Comparison of ENCODE assay signal across 33 cellular contexts in genomic region chr20:38316341-38316740, GRCh38. TPM values are rescaled to one million over a fixed set of nuclear protein-coding genes. Genes with fewer than 3 reads are reported as not detected.
DNase-seq lines count a peak whose midpoint lies in the region; ATAC-seq, FAIRE-seq and TF ChIP-seq lines count a peak whose summit lies in the region.
"Had no signal": no experiment of that assay in that cellular context is flagged by ENCODE, and none has a peak within 500 bp of the region (broad histone marks: within the 10 kb centered on the region; RNA-seq: fewer than 3 reads in every experiment).

No MANE protein-coding gene starts in this region.

- no peak overlapping the region for H2AK5ac ChIP-seq in H1 (ENCODE audit: low read depth, low read length)

- no peaks in the 10 kb centered on the region for H3K9me3 ChIP-seq in A549
- H3K9me3 ChIP-seq in H1 (ENCODE audit: insufficient read depth in 2 of 2, low read depth in 1 of 2, low read length in 1 of 2) = no peaks in the 10 kb centered on the region; a peak in 1 of 4 replicates
- H3K9me3 ChIP-seq in neutrophil = no peaks in the 10 kb centered on the region
- H3K9me3 ChIP-seq: BE2C, BLaER1 had no signal

- CTCF ChIA-PET in A549 (lab: Yijun Ruan, JAX) (interaction anchor here (1.0 to 1.7 kb wide), 4 partner anchors 8 to 752 kb away, joined by 3 to 8 read pairs (median 6); no protein-coding TSS in a partner anchor), H1 (lab: Charles Lee; ENCODE audit: partially characterized antibody) (interaction anchor here (0.7 to 8.2 kb wide), 4 partner anchors 12 to 39 kb away, joined by 3 to 47 read pairs (median 3); partner anchors contain the start of gene BPI)
- CTCF ChIA-PET in activated CD8-positive, alpha-beta T cell treated with anti-CD3 and anti-CD28 coated beads, Interleukin-2, amount 10 ng/mL, durations not matched to agents 7 days and 5 days (lab: Charles Lee) = no interaction called here

- no peak overlapping the region for H3K27ac Mint-ChIP-seq in activated T-cell treated with anti-CD3 and anti-CD28 coated beads, Interleukin-2, amount 50 U/mL, for 72 hours
- H3K27ac Mint-ChIP-seq in activated CD8-positive, alpha-beta T cell treated with anti-CD3 and anti-CD28 coated beads, Interleukin-2, amount 10 ng/mL, durations not matched to agents 7 days and 5 days = no peak overlapping the region
- H3K27ac Mint-ChIP-seq: CD4-positive, alpha-beta memory T cell; CD4-positive, CD25-positive, alpha-beta regulatory T cell; CD8-positive, alpha-beta memory T cell had no signal

- no peaks in the 10 kb centered on the region for H3K4me1 Mint-ChIP-seq in activated T-cell treated with anti-CD3 and anti-CD28 coated beads, Interleukin-2, amount 50 U/mL, for 72 hours (ENCODE audit: low read depth)
- no peaks in the 10 kb centered on the region for H3K4me1 Mint-ChIP-seq in activated CD8-positive, alpha-beta T cell treated with anti-CD3 and anti-CD28 coated beads, Interleukin-2, amount 10 ng/mL, durations not matched to agents 7 days and 5 days (ENCODE audit: low read depth)
- H3K4me1 Mint-ChIP-seq: CD4-positive, alpha-beta memory T cell; CD4-positive, CD25-positive, alpha-beta regulatory T cell; CD8-positive, alpha-beta memory T cell had no signal

- no peak overlapping the region for H2BK15ac ChIP-seq in H1 (ENCODE audit: low read length)

- 61% methylated on average over 4 of the region's 4 CpGs for WGBS in A549 (ENCODE audit: missing lambda C conversion rate)
- 93% methylated on average over 4 of the region's 4 CpGs; no CpG with 5 or more reads in 1 of the 2 experiments for WGBS in H1 (ENCODE audit: extremely low coverage in 1 of 2, insufficient coverage in 1 of 2, insufficient read length in 1 of 2, insufficient replicate concordance in 2 of 2, low coverage in 1 of 2, low lambda C conversion rate in 2 of 2, missing lambda C conversion rate in 1 of 2), 2 experiments

- TF ChIP-seq RAD21 in A549 (conservative IDR thresholded peaks at IDR 0.05 in 1 of 2, IDR thresholded peaks at IDR 0.05 in 1 of 2) = no peak
- TF ChIP-seq RAD21 in H1 (IDR thresholded peaks at IDR 0.05 in 1 of 2, conservative IDR thresholded peaks at IDR 0.05 in 1 of 2; ENCODE audit: low read depth in 2 of 2, low read length in 2 of 2) = no peak

- H3K18ac ChIP-seq in H1 (ENCODE audit: extremely low read depth, low read length) = no peak overlapping the region

- H2BK5ac ChIP-seq in H1 (ENCODE audit: low read depth, low read length) = no peak overlapping the region

- no peaks in the 10 kb centered on the region for H3K9me3 Mint-ChIP-seq in activated T-cell treated with anti-CD3 and anti-CD28 coated beads, Interleukin-2, amount 50 U/mL, for 72 hours
- no peaks in the 10 kb centered on the region for H3K9me3 Mint-ChIP-seq in activated CD8-positive, alpha-beta T cell treated with anti-CD3 and anti-CD28 coated beads, Interleukin-2, amount 10 ng/mL, durations not matched to agents 7 days and 5 days (ENCODE audit: insufficient read depth)

- POLR2A ChIA-PET in A549 (lab: Yijun Ruan, JAX) = no interaction called here
- POLR2A ChIA-PET in H1 (lab: Charles Lee; ENCODE audit: partially characterized antibody) = interaction anchor here (1.0 kb wide), 1 partner anchor 9 kb away, joined by 3 read pairs; no protein-coding TSS in a partner anchor
- POLR2A ChIA-PET in activated CD8-positive, alpha-beta T cell treated with anti-CD3 and anti-CD28 coated beads, Interleukin-2, amount 10 ng/mL, durations not matched to agents 7 days and 5 days (lab: Charles Lee) = no interaction called here

- H3K56ac ChIP-seq in H1 (replicated peaks; ENCODE audit: insufficient read length, low read depth, low read length) = no peak overlapping the region

- no peak overlapping the region for H3K27ac ChIP-seq in A549
- H3K27ac ChIP-seq in H1 (ENCODE audit: low read depth, low read length) = no peak overlapping the region
- H3K27ac ChIP-seq in neutrophil = peak overlapping the region; percentile 61
- H3K27ac ChIP-seq: 22Rv1, BLaER1 had no signal

- H3K14ac ChIP-seq in H1 (ENCODE audit: insufficient read length) = no peak overlapping the region

- TF ChIP-seq CTCF in A549 (IDR thresholded peaks at IDR 0.05) (no peak), H1 (IDR thresholded peaks at IDR 0.05; ENCODE audit: control extremely low read depth in 1 of 3, insufficient read depth in 1 of 3, low read depth in 1 of 3, low read length in 3 of 3) (no peak), neutrophil (IDR thresholded peaks at IDR 0.05) (no peak)

- H4K8ac ChIP-seq in H1 (ENCODE audit: extremely low read depth, insufficient read depth, low read length) = peak overlapping the region; percentile 7; the same call in 1 of the 2 replicates

- FAIRE-seq in A549 (lab: Jason Lieb, UNC) = no peak
- FAIRE-seq in H1 (lab: Jason Lieb, UNC) = no peak
- FAIRE-seq: GM12878, GM12892, GM18507, GM19239 had no signal

- no peak overlapping the region for H2AFZ ChIP-seq in H1 (ENCODE audit: low read length)

- H2BK120ac ChIP-seq in H1 (replicated peaks; ENCODE audit: low read depth, low read length) = no peak overlapping the region

- no peak for TF ChIP-seq POLR2A in A549 (IDR thresholded peaks at IDR 0.05; ENCODE audit: low read length)
- no peak for TF ChIP-seq POLR2A in H1 (IDR thresholded peaks at IDR 0.05; ENCODE audit: control extremely low read depth in 1 of 2, low read depth in 2 of 2, low read length in 2 of 2)

- peaks cover 0 to 4% of the 10 kb centered on the region in 2 experiments for H4K20me1 ChIP-seq in H1 (replicated peaks in 1 of 2; ENCODE audit: control insufficient read depth in 1 of 2, insufficient read depth in 2 of 2, low read length in 2 of 2)
- H4K20me1 ChIP-seq: BLaER1 had no signal

- H3K27me3 Mint-ChIP-seq in activated T-cell treated with anti-CD3 and anti-CD28 coated beads, Interleukin-2, amount 50 U/mL, for 72 hours (ENCODE audit: low read depth) = peaks cover 25% of the 10 kb centered on the region
- peaks cover 3% of the 10 kb centered on the region for H3K27me3 Mint-ChIP-seq in activated CD8-positive, alpha-beta T cell treated with anti-CD3 and anti-CD28 coated beads, Interleukin-2, amount 10 ng/mL, durations not matched to agents 7 days and 5 days (ENCODE audit: low read depth)

- H3K79me2 ChIP-seq in H1 (ENCODE audit: control insufficient read depth in 1 of 2, insufficient read depth in 2 of 2, low read length in 2 of 2) = no peaks in the 10 kb centered on the region

- TF ChIP-seq EP300 in A549 (IDR thresholded peaks at IDR 0.05) (no peak), H1 (IDR thresholded peaks at IDR 0.05; ENCODE audit: borderline replicate concordance in 1 of 2, low read depth in 2 of 2, low read length in 2 of 2) (no peak)

- ATAC-seq in A549 = no peak
- no peak for ATAC-seq in activated T-cell treated with anti-CD3 and anti-CD28 coated beads, Interleukin-2, amount 50 U/mL, for 72 hours (replicated peaks in 1 of 2)
- no peak for ATAC-seq in activated CD8-positive, alpha-beta T cell treated with anti-CD3 and anti-CD28 coated beads, Interleukin-2, amount 10 ng/mL, durations not matched to agents 7 days and 5 days
- ATAC-seq: GM12878 had no signal

- H3K36me3 Mint-ChIP-seq in activated T-cell treated with anti-CD3 and anti-CD28 coated beads, Interleukin-2, amount 50 U/mL, for 72 hours (ENCODE audit: insufficient read depth in 2 of 2) = no peaks in the 10 kb centered on the region
- no peaks in the 10 kb centered on the region for H3K36me3 Mint-ChIP-seq in activated CD8-positive, alpha-beta T cell treated with anti-CD3 and anti-CD28 coated beads, Interleukin-2, amount 10 ng/mL, durations not matched to agents 7 days and 5 days (ENCODE audit: low read depth)
- H3K36me3 Mint-ChIP-seq: CD4-positive, alpha-beta memory T cell; CD4-positive, CD25-positive, alpha-beta regulatory T cell; CD8-positive, alpha-beta memory T cell had no signal

- H2BK20ac ChIP-seq in H1 (ENCODE audit: low read length) = no peak overlapping the region

- H4K91ac ChIP-seq in H1 (replicated peaks; ENCODE audit: insufficient read length, low read length) = no peak overlapping the region

- H3K4me3 ChIP-seq in A549 (no peak overlapping the region), H1 (ENCODE audit: extremely low read depth in 1 of 4, insufficient read depth in 2 of 4, low read depth in 3 of 4, low read length in 4 of 4) (no peak overlapping the region), neutrophil (ENCODE audit: low read depth in 1 of 2, low read length in 1 of 2) (no peak overlapping the region)
- H3K4me3 ChIP-seq: BLaER1, GM12878 had no signal

- H3K23ac ChIP-seq in H1 (ENCODE audit: insufficient read length) = no peak overlapping the region

- H3K4me1 ChIP-seq in A549 (no peaks in the 10 kb centered on the region), H1 (replicated peaks in 1 of 4; ENCODE audit: control insufficient read depth in 3 of 4, insufficient read depth in 4 of 4, low read length in 3 of 4) (no peaks in the 10 kb centered on the region), neutrophil (ENCODE audit: control insufficient read depth in 1 of 2, insufficient read depth in 1 of 2, low read depth in 1 of 2, low read length in 1 of 2) (no peaks in the 10 kb centered on the region)
- H3K4me1 ChIP-seq: BE2C, BLaER1 had no signal

- H3K36me3 ChIP-seq in H1 (ENCODE audit: control insufficient read depth in 2 of 4, insufficient read depth in 4 of 4, low read length in 3 of 4) (no peaks in the 10 kb centered on the region), neutrophil (peaks cover 95% of the 10 kb centered on the region)
- H3K36me3 ChIP-seq: BE2C, BLaER1 had no signal

- H3K27me3 ChIP-seq in H1 (replicated peaks in 1 of 4; ENCODE audit: control insufficient read depth in 3 of 4, extremely low read depth in 1 of 4, insufficient read depth in 3 of 4, low read length in 3 of 4) (no peaks in the 10 kb centered on the region), neutrophil (no peaks in the 10 kb centered on the region)
- H3K27me3 ChIP-seq: BLaER1 had no signal

- H3K9ac ChIP-seq in H1 (replicated peaks in 1 of 4; ENCODE audit: extremely low read depth in 1 of 4, low read depth in 3 of 4, low read length in 3 of 4) = no peak overlapping the region
- H3K9ac ChIP-seq: BLaER1 had no signal

- no peak overlapping the region for H3K4me3 Mint-ChIP-seq in activated T-cell treated with anti-CD3 and anti-CD28 coated beads, Interleukin-2, amount 50 U/mL, for 72 hours
- H3K4me3 Mint-ChIP-seq in activated CD8-positive, alpha-beta T cell treated with anti-CD3 and anti-CD28 coated beads, Interleukin-2, amount 10 ng/mL, durations not matched to agents 7 days and 5 days = no peak overlapping the region
- H3K4me3 Mint-ChIP-seq: CD14-positive monocyte; CD4-positive, alpha-beta memory T cell; CD4-positive, CD25-positive, alpha-beta regulatory T cell; CD8-positive, alpha-beta memory T cell had no signal

- DNase-seq in NCI-H82 (lab: John Stamatoyannopoulos, UW) (peak; percentile 45), NCI-H82 treated with DMSO at 0.1 percent for 48 hours (lab: John Stamatoyannopoulos, UW; ENCODE audit: unreplicated experiment) (no peak), A549 (ENCODE audit: low read depth in 1 of 2, low spot score in 1 of 2) (no peak), H1 (ENCODE audit: low read depth in 1 of 2, low spot score in 2 of 2) (no peak)
- no peak for DNase-seq in activated T-cell treated with anti-CD3 and anti-CD28 coated beads, Interleukin-2, amount 50 U/mL, for 72 hours
- no peak for DNase-seq in activated CD8-positive, alpha-beta T cell treated with anti-CD3 and anti-CD28 coated beads, Interleukin-2, amount 10 ng/mL, durations not matched to agents 7 days and 5 days
- DNase-seq: ACHN; BE2C; C1 segment of cervical spinal cord; CD4-positive, alpha-beta memory T cell; CD4-positive, CD25-positive, alpha-beta regulatory T cell; CD8-positive, alpha-beta memory T cell; COR-L47; DMS 273 treated with DMSO at 0.1 percent for 48 hours; DMS153; DMS53; DMS79; DND-41; EL; GDM1 had no signal

- H4K5ac ChIP-seq in H1 (ENCODE audit: insufficient read length, low read depth, low read length) = no peak overlapping the region

- H3K79me1 ChIP-seq in H1 (ENCODE audit: low read depth, low read length) = no peaks in the 10 kb centered on the region

- H2BK12ac ChIP-seq in H1 (ENCODE audit: low read depth, low read length) = no peak overlapping the region

- H3K4me2 ChIP-seq in A549 (no peak overlapping the region), H1 (ENCODE audit: insufficient read depth in 1 of 2, low read depth in 2 of 2, low read length in 2 of 2) (no peak overlapping the region)
- H3K4me2 ChIP-seq: BLaER1 had no signal

- H3K23me2 ChIP-seq in H1 (ENCODE audit: low read depth, low read length) = peaks cover 20% of the 10 kb centered on the region; the same call in 1 of the 2 replicates

- no peak overlapping the region for H3K4ac ChIP-seq in H1 (replicated peaks; ENCODE audit: insufficient read length, low read depth, low read length)

RNA-seq across cellular contexts. Expression of gene BPI, which starts 12.4 kb away (rescaled TPM):
- not detected in 2 replicates for polyA plus RNA-seq in A549 (2011; rRNA removed)
- not detected in 2 replicates for polyA plus RNA-seq in A549 (2012; cell fraction: cytosol; rRNA removed)
- not detected in 2 replicates for polyA plus RNA-seq in A549 (2012; cell fraction: nucleus; rRNA removed)
- not detected in 3 replicates for polyA plus RNA-seq in A549 (2017; fragmentation: RNase III; extraction: RNeasy Plus Mini Kit Qiagen cat#74134 plus additional on column Dnase treatment)
- not detected in 2 replicates for polyA minus RNA-seq in A549 (2011; rRNA and poly(A)+ RNA removed)
- not detected in 2 replicates for total RNA-seq in H1 (2021; fragmentation: NEBNext Ultra II Directional; extraction: Animal tissue kit (Norgen Biotek cat#: 25700))
- not detected in 2 replicates for polyA plus RNA-seq in H1 (2011; rRNA removed)
- polyA plus RNA-seq in H1 (2011; cell fraction: cytosol; rRNA removed) = not detected
- not detected for polyA plus RNA-seq in H1 (2011; cell fraction: nucleus; rRNA removed)
- polyA plus RNA-seq in H1 (2012, experiment 1 of 2) = not detected in 4 replicates
- not detected for polyA plus RNA-seq in H1 (2012, experiment 2 of 2)
- not detected for polyA plus RNA-seq in H1 (2013, experiment 1 of 2)
- polyA plus RNA-seq in H1 (2013, experiment 2 of 2) = not detected
- polyA minus RNA-seq in H1 (2011; rRNA and poly(A)+ RNA removed) = not detected in 2 replicates
- polyA minus RNA-seq in H1 (2011; cell fraction: cytosol; rRNA and poly(A)+ RNA removed) = not detected
- not detected for polyA minus RNA-seq in H1 (2011; cell fraction: nucleus; rRNA and poly(A)+ RNA removed)
- not detected for total RNA-seq in activated T-cell treated with anti-CD3 and anti-CD28 coated beads, Interleukin-2, amount 50 U/mL, for 72 hours
- total RNA-seq in activated CD8-positive, alpha-beta T cell treated with anti-CD3 and anti-CD28 coated beads, Interleukin-2, amount 10 ng/mL, durations not matched to agents 7 days and 5 days = not detected
- total RNA-seq: A172; A673; CD4-positive, alpha-beta memory T cell; CD4-positive, CD25-positive, alpha-beta regulatory T cell; CD8-positive, alpha-beta memory T cell; Daoy; G401; GM12878 had no signal
- polyA plus RNA-seq: CD4-positive, alpha-beta memory T cell; CD4-positive, CD25-positive, alpha-beta regulatory T cell; CD8-positive, alpha-beta memory T cell; GM12878 had no signal

RNA-seq across cellular contexts. Expression of gene LBP, which starts 29.9 kb away (rescaled TPM):
- polyA plus RNA-seq in A549 (2011; rRNA removed) (2.2 and 3.5 TPM in 2 replicates), A549 (2017; fragmentation: RNase III; extraction: RNeasy Plus Mini Kit Qiagen cat#74134 plus additional on column Dnase treatment) (0.62 to 1.3 TPM (median 1.0 TPM) in 3 replicates), H1 (2011; rRNA removed) (0.44 and 0.60 TPM in 2 replicates)
- 0.25 and 0.34 TPM in 2 replicates for polyA plus RNA-seq in A549 (2012; cell fraction: cytosol; rRNA removed)
- polyA plus RNA-seq in A549 (2012; cell fraction: nucleus; rRNA removed) = 0.13 and 0.34 TPM in 2 replicates
- polyA minus RNA-seq in A549 (2011; rRNA and poly(A)+ RNA removed) = 1.5 and 1.7 TPM in 2 replicates
- 0.48 and 0.63 TPM in 2 replicates for total RNA-seq in H1 (2021; fragmentation: NEBNext Ultra II Directional; extraction: Animal tissue kit (Norgen Biotek cat#: 25700))
- polyA plus RNA-seq in H1 (2011; cell fraction: cytosol; rRNA removed) = 0.37 TPM
- 0.61 TPM for polyA plus RNA-seq in H1 (2011; cell fraction: nucleus; rRNA removed)
- 0.35 to 0.69 TPM (median 0.57 TPM) in 4 replicates for polyA plus RNA-seq in H1 (2012, experiment 1 of 2)
- polyA plus RNA-seq in H1 (2012, experiment 2 of 2) = 0.29 TPM
- polyA plus RNA-seq in H1 (2013, experiment 1 of 2) = 0.28 TPM
- polyA plus RNA-seq in H1 (2013, experiment 2 of 2) = 0.33 TPM
- polyA minus RNA-seq in H1 (2011; rRNA and poly(A)+ RNA removed) = 0.37 and 1.2 TPM in 2 replicates
- not detected for polyA minus RNA-seq in H1 (2011; cell fraction: cytosol; rRNA and poly(A)+ RNA removed)
- 0.40 TPM for polyA minus RNA-seq in H1 (2011; cell fraction: nucleus; rRNA and poly(A)+ RNA removed)
- total RNA-seq in activated T-cell treated with anti-CD3 and anti-CD28 coated beads, Interleukin-2, amount 50 U/mL, for 72 hours = not detected
- not detected for total RNA-seq in activated CD8-positive, alpha-beta T cell treated with anti-CD3 and anti-CD28 coated beads, Interleukin-2, amount 10 ng/mL, durations not matched to agents 7 days and 5 days
- total RNA-seq: A172; A673; CD4-positive, alpha-beta memory T cell; CD4-positive, CD25-positive, alpha-beta regulatory T cell; CD8-positive, alpha-beta memory T cell; Daoy; G401 had no signal
- polyA plus RNA-seq: AG04450; CD14-positive monocyte; CD4-positive, alpha-beta memory T cell; CD4-positive, CD25-positive, alpha-beta regulatory T cell; CD8-positive, alpha-beta memory T cell had no signal

RNA-seq across cellular contexts. Expression of gene KIAA1755, which starts 55.8 kb away (rescaled TPM):
- polyA plus RNA-seq in A549 (2011; rRNA removed) = 0.04 and 0.05 TPM in 2 replicates
- 0.07 and 0.10 TPM in 2 replicates for polyA plus RNA-seq in A549 (2012; cell fraction: cytosol; rRNA removed)
- polyA plus RNA-seq in A549 (2012; cell fraction: nucleus; rRNA removed) = 0.28 and 0.33 TPM in 2 replicates
- polyA plus RNA-seq in A549 (2017; fragmentation: RNase III; extraction: RNeasy Plus Mini Kit Qiagen cat#74134 plus additional on column Dnase treatment) = 0.13 to 0.25 TPM (median 0.21 TPM) in 3 replicates
- 0.17 and 0.24 TPM in 2 replicates for polyA minus RNA-seq in A549 (2011; rRNA and poly(A)+ RNA removed)
- not detected in 2 replicates for total RNA-seq in H1 (2021; fragmentation: NEBNext Ultra II Directional; extraction: Animal tissue kit (Norgen Biotek cat#: 25700))
- polyA plus RNA-seq in H1 (2011; rRNA removed) = 0.23 and 0.27 TPM in 2 replicates
- 0.10 TPM for polyA plus RNA-seq in H1 (2011; cell fraction: cytosol; rRNA removed)
- polyA plus RNA-seq in H1 (2011; cell fraction: nucleus; rRNA removed) = 0.26 TPM
- polyA plus RNA-seq in H1 (2012, experiment 1 of 2) = 0.14 to 0.28 TPM (median 0.20 TPM) in 4 replicates
- 0.26 TPM for polyA plus RNA-seq in H1 (2012, experiment 2 of 2)
- 0.08 TPM for polyA plus RNA-seq in H1 (2013, experiment 1 of 2)
- 0.07 TPM for polyA plus RNA-seq in H1 (2013, experiment 2 of 2)
- polyA minus RNA-seq in H1 (2011; rRNA and poly(A)+ RNA removed) = 0.07 and 0.09 TPM in 2 replicates
- not detected for polyA minus RNA-seq in H1 (2011; cell fraction: cytosol; rRNA and poly(A)+ RNA removed)
- polyA minus RNA-seq in H1 (2011; cell fraction: nucleus; rRNA and poly(A)+ RNA removed) = 0.50 TPM
- not detected for total RNA-seq in activated T-cell treated with anti-CD3 and anti-CD28 coated beads, Interleukin-2, amount 50 U/mL, for 72 hours
- not detected for total RNA-seq in activated CD8-positive, alpha-beta T cell treated with anti-CD3 and anti-CD28 coated beads, Interleukin-2, amount 10 ng/mL, durations not matched to agents 7 days and 5 days
- total RNA-seq: A673; CD4-positive, alpha-beta memory T cell; CD4-positive, CD25-positive, alpha-beta regulatory T cell; CD8-positive, alpha-beta memory T cell; G401; GM12878 had no signal
- polyA plus RNA-seq: CD14-positive monocyte; CD4-positive, alpha-beta memory T cell; CD4-positive, CD25-positive, alpha-beta regulatory T cell; CD8-positive, alpha-beta memory T cell; GM12878 had no signal
